Comparison of ENCODE assay signal across 1 cellular context in genomic region chr2:63050916-63051794, GRCh38.
TF ChIP-seq lines count a peak whose summit lies in the region.

No MANE protein-coding gene starts in this region.

TF ChIP-seq in H1, 55 proteins besides CTCF, POLR2A, EP300 and RAD21 (continued from another document):
- TF ChIP-seq RNF2 (IDR thresholded peaks at IDR 0.05; ENCODE audit: borderline replicate concordance, low read depth, low read length, missing control alignments, poor library complexity, severe bottlenecking), result no peak
- no peak for TF ChIP-seq BACH1 (IDR thresholded peaks at IDR 0.05; ENCODE audit: low read length)
- 0 out of 2 replicates have a peak, but pooled peaks have one; percentile 27 for TF ChIP-seq CBX8 (IDR thresholded peaks at IDR 0.05; ENCODE audit: borderline replicate concordance, low read depth, low read length)
- TF ChIP-seq KDM4A (IDR thresholded peaks at IDR 0.05; ENCODE audit: low read depth, low read length, severe bottlenecking), result peak; percentile 45
- no peak for TF ChIP-seq SP1 (IDR thresholded peaks at IDR 0.05; ENCODE audit: low read depth, low read length)
TF ChIP-seq in H1: peak in this region for 9.
